ENCODE assay signal across 7 cellular contexts in the genomic region with DNA sequence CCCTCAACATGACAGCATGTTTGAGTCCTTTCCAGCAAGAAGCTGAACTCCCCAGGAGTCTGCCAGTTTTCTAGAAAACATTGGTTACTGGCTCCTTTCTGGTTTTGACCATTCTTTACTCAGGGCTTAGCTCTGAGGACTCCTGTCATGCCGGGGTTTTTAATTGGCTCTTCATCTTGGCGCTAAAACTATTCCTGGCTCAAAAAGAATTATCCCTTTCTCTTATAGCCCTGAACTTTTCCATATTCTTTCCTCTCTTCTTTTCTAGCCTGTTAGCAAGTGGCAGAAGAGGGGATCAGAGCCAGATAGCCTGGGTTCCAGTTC. TPM values are rescaled to one million over a fixed set of nuclear protein-coding genes. Genes with fewer than 3 reads are reported as not detected.
DNase-seq lines count a peak whose midpoint lies in the region; ATAC-seq and TF ChIP-seq lines count a peak whose summit lies in the region.

No MANE protein-coding gene starts in this region.

- POLR2A ChIA-PET in activated B cell treated with CpG ODN at 0.5 μM for 24 hours (lab: Charles Lee): no interaction called here

- ATAC-seq in GM18505 (IDR thresholded peaks at IDR 0.05; ENCODE audit: unreplicated experiment) (peak; percentile 13), activated B cell treated with CpG ODN at 0.5 μM for 24 hours (ENCODE audit: low read depth) (no peak), natural killer cell (no peak)

- H3K9me2 ChIP-seq in GM23248 (ENCODE audit: insufficient read depth): no peaks in the 10 kb centered on the region

- no peak overlapping the region for H3K27ac ChIP-seq in GM23248

- DNase-seq in GM23248 (no peak), activated B cell treated with CpG ODN at 0.5 μM for 24 hours (no peak), natural killer cell (no peak), amygdala (lab: John Stamatoyannopoulos, UW) (no peak), HFFc6 (no peak), GM03348 (ENCODE audit: low spot score) (no peak)

- TF ChIP-seq POLR2A in GM18505 (IDR thresholded peaks at IDR 0.05; ENCODE audit: borderline replicate concordance, extremely low read depth, insufficient read depth, insufficient read length): no peak

- no peaks in the 10 kb centered on the region for H3K27me3 Mint-ChIP-seq in activated B cell treated with CpG ODN at 0.5 μM for 24 hours
- no peaks in the 10 kb centered on the region for H3K27me3 Mint-ChIP-seq in natural killer cell (ENCODE audit: low read depth in 2 of 2)
- H3K27me3 Mint-ChIP-seq in HFFc6 (ENCODE audit: insufficient read depth): no peaks in the 10 kb centered on the region; the same call in none of the 2 replicates

- TF ChIP-seq CTCF in activated B cell treated with CpG ODN at 0.5 μM for 24 hours (IDR thresholded peaks at IDR 0.05): no peak
- no peak for TF ChIP-seq CTCF in natural killer cell (IDR thresholded peaks at IDR 0.05)
- no peak for TF ChIP-seq CTCF in HFFc6 (IDR thresholded peaks at IDR 0.05)

- H3K4me2 ChIP-seq in GM23248 (ENCODE audit: unreplicated experiment): no peak overlapping the region

- peaks cover 37% of the 10 kb centered on the region for H3K4me1 ChIP-seq in GM23248 (ENCODE audit: insufficient read depth)

- H2AFZ ChIP-seq in GM23248: no peak overlapping the region

- H3K9ac ChIP-seq in GM23248: peak overlapping the region; percentile 34; the same call in 1 of the 2 replicates

- no peaks in the 10 kb centered on the region for H4K20me1 ChIP-seq in GM23248 (ENCODE audit: insufficient read depth)

- peak overlapping the region; percentile 61 for H3K27ac Mint-ChIP-seq in activated B cell treated with CpG ODN at 0.5 μM for 24 hours
- H3K27ac Mint-ChIP-seq in natural killer cell: peak overlapping the region; percentile 87 to 90
- H3K27ac Mint-ChIP-seq in HFFc6: no peak overlapping the region

- H3K4me3 Mint-ChIP-seq in activated B cell treated with CpG ODN at 0.5 μM for 24 hours (peak overlapping the region; percentile 74), natural killer cell (peak overlapping the region; percentile 73), HFFc6 (no peak overlapping the region)

- H3K9me3 ChIP-seq in GM23248 (ENCODE audit: low read depth): no peaks in the 10 kb centered on the region

- intact Hi-C loops in activated B cell treated with CpG ODN at 0.5 μM for 24 hours (cut with micrococcal nuclease) (loop anchor here (5.0 kb wide), 1 partner anchor 43 kb away; no protein-coding TSS in a partner anchor), natural killer cell (cut with micrococcal nuclease) (loop anchor here (5.0 kb wide), 1 partner anchor 38 kb away; no protein-coding TSS in a partner anchor)

- CTCF ChIA-PET in activated B cell treated with CpG ODN at 0.5 μM for 24 hours (lab: Charles Lee): no interaction called here

- no peaks in the 10 kb centered on the region for H3K36me3 Mint-ChIP-seq in activated B cell treated with CpG ODN at 0.5 μM for 24 hours (ENCODE audit: low read depth)
- peaks cover 67% of the 10 kb centered on the region for H3K36me3 Mint-ChIP-seq in natural killer cell
- H3K36me3 Mint-ChIP-seq in HFFc6 (ENCODE audit: low read depth): peaks cover 65% of the 10 kb centered on the region

- H3K79me2 ChIP-seq in GM23248 (ENCODE audit: insufficient read depth): no peaks in the 10 kb centered on the region

- peak overlapping the region; percentile 30; the same call in 1 of the 2 replicates for H3K4me3 ChIP-seq in GM23248

- in situ Hi-C loops in GM23248 (cut with MboI): no loop called here

- H3K9me3 Mint-ChIP-seq in activated B cell treated with CpG ODN at 0.5 μM for 24 hours: no peaks in the 10 kb centered on the region
- H3K9me3 Mint-ChIP-seq in natural killer cell: no peaks in the 10 kb centered on the region
- H3K9me3 Mint-ChIP-seq in HFFc6: no peaks in the 10 kb centered on the region

- no peaks in the 10 kb centered on the region; the same call in 1 of the 2 replicates for H3K36me3 ChIP-seq in GM23248 (ENCODE audit: low read depth)

- WGBS in GM23248 (ENCODE audit: low coverage in 1 of 2, low lambda C conversion rate in 2 of 2, missing lambda C conversion rate in 2 of 2), 2 experiments: 74 to 75% methylated on average over 2 of the region's 2 CpGs

- H3K4me1 Mint-ChIP-seq in activated B cell treated with CpG ODN at 0.5 μM for 24 hours: peaks cover 23% of the 10 kb centered on the region
- H3K4me1 Mint-ChIP-seq in natural killer cell: peaks cover 85 to 94% of the 10 kb centered on the region in 2 donors
- peaks cover 74% of the 10 kb centered on the region for H3K4me1 Mint-ChIP-seq in HFFc6 (ENCODE audit: low read depth)

- H3F3A ChIP-seq in GM23248 (ENCODE audit: insufficient read depth): peaks cover 15% of the 10 kb centered on the region; the same call in 1 of the 2 replicates

- no peaks in the 10 kb centered on the region for H3K27me3 ChIP-seq in GM23248 (replicated peaks; ENCODE audit: insufficient read depth)

RNA-seq across cellular contexts. Expression of a gene that starts 59.7 kb away (rescaled TPM):
- total RNA-seq in GM23248 (2014; rRNA removed; shearing (Covaris generic)): 6.2 and 7.2 TPM in 2 replicates
- polyA plus RNA-seq in GM23248 (2016; fragmentation: Nextera tagmentation; extraction: Ambion mirVana): 7.9 and 8.6 TPM in 2 replicates
- total RNA-seq in activated B cell treated with CpG ODN at 0.5 μM for 24 hours (16.9 and 19.3 TPM in 2 replicates), natural killer cell (10 to 100 TPM; 37.9 to 43.3 (median 40.2) TPM)
- total RNA-seq in HFFc6 (2021; fragmentation: NEBNext Ultra II Directional; extraction: Animal tissue kit (Norgen Biotek cat#: 25700)): 1 to 10 TPM; 7.9 to 9.5 (median 8.3) TPM
